Comparison of ENCODE assay signal across 10 cellular contexts in the genomic region with DNA sequence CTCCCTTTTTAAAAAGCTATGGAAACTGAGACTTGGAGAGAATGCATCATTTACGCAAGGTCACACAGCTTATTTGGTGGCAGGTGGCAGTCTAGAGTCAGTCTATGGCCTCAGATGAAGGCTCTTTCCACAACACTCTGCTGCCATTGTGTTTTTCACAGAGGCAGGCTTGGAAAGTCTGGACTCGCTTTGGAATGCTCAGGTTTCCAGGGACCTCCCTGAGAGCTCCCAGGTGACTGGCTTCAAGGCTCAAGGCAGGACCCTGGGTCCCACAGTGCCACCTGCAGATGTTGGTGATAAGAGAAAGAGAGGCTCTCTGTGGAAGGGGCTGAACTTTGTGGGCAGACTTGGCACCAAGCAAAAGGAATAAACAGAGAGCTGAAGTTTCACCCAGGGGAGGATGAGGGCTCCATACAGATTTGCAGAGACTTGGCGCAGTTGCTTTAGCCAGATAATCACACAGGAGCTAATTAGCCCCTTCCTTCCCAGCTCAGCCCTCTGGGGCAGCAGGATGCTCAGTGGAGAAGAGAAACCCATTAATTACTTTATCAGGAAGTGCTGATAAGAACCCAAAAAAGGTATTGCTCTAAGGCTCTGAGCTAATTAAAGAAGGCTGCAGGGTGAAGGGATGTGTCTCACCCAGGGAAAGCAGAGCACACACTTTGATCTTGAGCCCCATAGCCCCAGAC.
DNase-seq lines count a peak whose midpoint lies in the region; ATAC-seq, FAIRE-seq and TF ChIP-seq lines count a peak whose summit lies in the region.
"Had no signal": no experiment of that assay in that cellular context is flagged by ENCODE, and none has a peak within 500 bp of the region (broad histone marks: within the 10 kb centered on the region; RNA-seq: fewer than 3 reads in every experiment).

No MANE protein-coding gene starts in this region.

- no peak overlapping the region for H3K4me2 ChIP-seq in hepatocyte

- peak overlapping the region; percentile 82 for H3K4me3 ChIP-seq in CD4-positive, CD25-positive, alpha-beta regulatory T cell (ENCODE audit: low read depth, low read length)
- H3K4me3 ChIP-seq in hepatocyte, result no peak overlapping the region

- H3K9me3 Mint-ChIP-seq in CD4-positive, CD25-positive, alpha-beta regulatory T cell, result no peaks in the 10 kb centered on the region
- no peaks in the 10 kb centered on the region for H3K9me3 Mint-ChIP-seq in T-helper 1 cell treated with Interleukin-12 subunit alpha and Interleukin-12 subunit beta and Interleukin-4 antibody, amounts not matched to agents 30 μg/mL and 1 μg/mL, for 36 hours

- no peaks in the 10 kb centered on the region for H3K36me3 Mint-ChIP-seq in CD4-positive, CD25-positive, alpha-beta regulatory T cell
- H3K36me3 Mint-ChIP-seq in T-helper 1 cell treated with Interleukin-12 subunit alpha and Interleukin-12 subunit beta and Interleukin-4 antibody, amounts not matched to agents 30 μg/mL and 1 μg/mL, for 36 hours (ENCODE audit: low read depth), result peaks cover 4% of the 10 kb centered on the region

- peak in 1 of 3 donors; percentile 44 for DNase-seq in CD4-positive, CD25-positive, alpha-beta regulatory T cell
- no peak for DNase-seq in GM12891 (ENCODE audit: insufficient read length, low spot score)
- no peak for DNase-seq in hepatocyte (ENCODE audit: low spot score)
- DNase-seq in ACHN, result no peak
- no peak for DNase-seq in AML-193 (lab: John Stamatoyannopoulos, UW)
- DNase-seq in SHP77 (lab: John Stamatoyannopoulos, UW), result no peak
- DNase-seq: activated CD4-positive, alpha-beta T cell treated with anti-CD3 and anti-CD28 coated beads for 4 hours; NCI-H1694 treated with DMSO at 0.1 percent for 48 hours had no signal

- peaks cover 47 to 92% (median 60%) of the 10 kb centered on the region in 4 donors for H3K4me1 Mint-ChIP-seq in CD4-positive, CD25-positive, alpha-beta regulatory T cell
- H3K4me1 Mint-ChIP-seq in T-helper 1 cell treated with Interleukin-12 subunit alpha and Interleukin-12 subunit beta and Interleukin-4 antibody, amounts not matched to agents 30 μg/mL and 1 μg/mL, for 36 hours (ENCODE audit: low read depth), result peaks cover 75% of the 10 kb centered on the region

- peaks cover 64% of the 10 kb centered on the region for H3K4me1 ChIP-seq in CD4-positive, CD25-positive, alpha-beta regulatory T cell (ENCODE audit: control insufficient read depth, insufficient read depth, low read length, poor library complexity, severe bottlenecking)
- peaks cover 5% of the 10 kb centered on the region for H3K4me1 ChIP-seq in hepatocyte (ENCODE audit: insufficient read depth)

- no peaks in the 10 kb centered on the region for H3K9me3 ChIP-seq in CD4-positive, CD25-positive, alpha-beta regulatory T cell (ENCODE audit: control insufficient read depth in 2 of 2, low read length in 2 of 2)
- no peaks in the 10 kb centered on the region for H3K9me3 ChIP-seq in hepatocyte (ENCODE audit: low read depth)

- peak; percentile 17 for TF ChIP-seq CTCF in hepatocyte (IDR thresholded peaks at IDR 0.05; ENCODE audit: poor library complexity)

- H3K36me3 ChIP-seq in CD4-positive, CD25-positive, alpha-beta regulatory T cell (ENCODE audit: control insufficient read depth, insufficient read depth, low read length), result no peaks in the 10 kb centered on the region
- no peaks in the 10 kb centered on the region for H3K36me3 ChIP-seq in hepatocyte (replicated peaks; ENCODE audit: insufficient read depth, low read depth)

- in situ Hi-C loops in ACHN (cut with HindIII; ENCODE audit: low pct_ligation_motif_present, low pct_unique_long_range_greater_than_20kb, low sequenced_read_pairs), result no loop called here

- H3K79me2 ChIP-seq in hepatocyte, result no peaks in the 10 kb centered on the region

- H2AFZ ChIP-seq in hepatocyte, result no peak overlapping the region

- H3K4me3 Mint-ChIP-seq in CD4-positive, CD25-positive, alpha-beta regulatory T cell, result peak overlapping the region; percentile 74 to 88 (median 84)
- peak overlapping the region; percentile 76 for H3K4me3 Mint-ChIP-seq in T-helper 1 cell treated with Interleukin-12 subunit alpha and Interleukin-12 subunit beta and Interleukin-4 antibody, amounts not matched to agents 30 μg/mL and 1 μg/mL, for 36 hours

- no peaks in the 10 kb centered on the region for H3K27me3 ChIP-seq in CD4-positive, CD25-positive, alpha-beta regulatory T cell (ENCODE audit: control insufficient read depth, insufficient read depth, low read length)
- no peaks in the 10 kb centered on the region for H3K27me3 ChIP-seq in hepatocyte

- TF ChIP-seq POLR2A in GM12891 (IDR thresholded peaks at IDR 0.05; ENCODE audit: low read depth, low read length), result no peak

- H3K27ac Mint-ChIP-seq in CD4-positive, CD25-positive, alpha-beta regulatory T cell, result peak overlapping the region; percentile 92 to 98 (median 96)
- peak overlapping the region; percentile 56 for H3K27ac Mint-ChIP-seq in T-helper 1 cell treated with Interleukin-12 subunit alpha and Interleukin-12 subunit beta and Interleukin-4 antibody, amounts not matched to agents 30 μg/mL and 1 μg/mL, for 36 hours

- no peaks in the 10 kb centered on the region for H3K9me2 ChIP-seq in hepatocyte (replicated peaks; ENCODE audit: insufficient read depth)

- peak; percentile 67 for FAIRE-seq in GM12891 (lab: Jason Lieb, UNC)

- H3K27ac ChIP-seq in CD4-positive, CD25-positive, alpha-beta regulatory T cell (ENCODE audit: insufficient read depth, low read length, poor library complexity, severe bottlenecking), result peak overlapping the region; percentile 81
- no peak overlapping the region for H3K27ac ChIP-seq in hepatocyte

- peak in 1 of 2 donors; percentile 25 for ATAC-seq in CD4-positive, CD25-positive, alpha-beta regulatory T cell (ENCODE audit: low read depth in 2 of 2)
- no peak for ATAC-seq in GM21360 (IDR thresholded peaks at IDR 0.05; ENCODE audit: unreplicated experiment)

- WGBS in hepatocyte (ENCODE audit: low lambda C conversion rate, missing lambda C conversion rate), result 69% methylated on average over 3 of the region's 3 CpGs

- no peaks in the 10 kb centered on the region for H3K27me3 Mint-ChIP-seq in CD4-positive, CD25-positive, alpha-beta regulatory T cell
- no peaks in the 10 kb centered on the region for H3K27me3 Mint-ChIP-seq in T-helper 1 cell treated with Interleukin-12 subunit alpha and Interleukin-12 subunit beta and Interleukin-4 antibody, amounts not matched to agents 30 μg/mL and 1 μg/mL, for 36 hours (ENCODE audit: low read depth)

- H4K20me1 ChIP-seq in hepatocyte (ENCODE audit: insufficient read depth, poor library complexity, severe bottlenecking), result no peaks in the 10 kb centered on the region

TF ChIP-seq in GM12891, 5 proteins besides CTCF, POLR2A, EP300 and RAD21:
- no peak for TF ChIP-seq SPI1 (IDR thresholded peaks at IDR 0.05; ENCODE audit: low read depth, low read length)
- no peak for TF ChIP-seq POLR2AphosphoS5 (IDR thresholded peaks at IDR 0.05; ENCODE audit: low read depth, low read length)
- no peak for TF ChIP-seq TAF1 (IDR thresholded peaks at IDR 0.05; ENCODE audit: low read depth, low read length)
- no peak for TF ChIP-seq PAX5 (IDR thresholded peaks at IDR 0.05; ENCODE audit: insufficient read depth, low read length, severe bottlenecking)
- no peak for TF ChIP-seq POU2F2 (IDR thresholded peaks at IDR 0.05; ENCODE audit: low read depth, low read length)
TF ChIP-seq in GM12891: peak in this region for 0.
